17 cellular contexts compared by ENCODE assay signal in genomic region chr14:72739446-72740405, GRCh38.
DNase-seq lines count a peak whose midpoint lies in the region; ATAC-seq and TF ChIP-seq lines count a peak whose summit lies in the region.
"Had no signal": no experiment of that assay in that cellular context is flagged by ENCODE, and none has a peak within 500 bp of the region (broad histone marks: within the 10 kb centered on the region; RNA-seq: fewer than 3 reads in every experiment).

No MANE protein-coding gene starts in this region.

- H3K4me2 ChIP-seq in mesenchymal stem cell (ENCODE audit: low read length, poor library complexity, severe bottlenecking), result no peak overlapping the region

- peaks cover 13% of the 10 kb centered on the region for H3K4me1 ChIP-seq in mesenchymal stem cell (ENCODE audit: control insufficient read depth, insufficient read depth, low read depth, low read length)
- H3K4me1 ChIP-seq in mucosa of descending colon (ENCODE audit: low read depth), result no peaks in the 10 kb centered on the region
- H3K4me1 ChIP-seq: HAP-1 had no signal

- H2BK120ac ChIP-seq in mesenchymal stem cell (ENCODE audit: low read depth, low read length), result no peak overlapping the region

- peaks cover 33% of the 10 kb centered on the region for H3K79me1 ChIP-seq in mesenchymal stem cell (replicated peaks; ENCODE audit: low read length, poor library complexity, severe bottlenecking)

- H4K8ac ChIP-seq in mesenchymal stem cell (ENCODE audit: low read length), result no peak overlapping the region

- DNase-seq in NCI-H1694 treated with DMSO at 0.1 percent for 48 hours (lab: John Stamatoyannopoulos, UW) (peak; percentile 22), NCI-H1694 (lab: John Stamatoyannopoulos, UW) (no peak), natural killer cell (no peak), mesenchymal stem cell (no peak), mucosa of descending colon (no peak), endothelial cell (ENCODE audit: low spot score) (no peak)
- DNase-seq in natural killer cell treated with Interleukin-12 subunit alpha and Interleukin-12 subunit beta and Interleukin-15 and Interleukin-18, amount 100 ng/mL, for 72 hours (ENCODE audit: low spot score), result peak; percentile 13
- DNase-seq: Karpas-422, MM.1S, NCI-H1105, NCI-H2029, NCI-H226 had no signal

- no peak overlapping the region for H2AFZ ChIP-seq in mesenchymal stem cell (ENCODE audit: low read depth, low read length)

- no peak overlapping the region for H3K27ac ChIP-seq in mesenchymal stem cell (ENCODE audit: low read length, poor library complexity, severe bottlenecking)
- H3K27ac ChIP-seq: 22Rv1, RWPE1 had no signal

- intact Hi-C loops in natural killer cell (cut with micrococcal nuclease) (no loop called here), mucosa of descending colon (cut with DNase I, micrococcal nuclease) (no loop called here)

- H3K18ac ChIP-seq in mesenchymal stem cell (ENCODE audit: low read depth in 1 of 2, low read length in 2 of 2), result no peak overlapping the region

- no peaks in the 10 kb centered on the region for H3K27me3 ChIP-seq in mesenchymal stem cell (ENCODE audit: control insufficient read depth in 1 of 2, insufficient read depth in 1 of 2, low read length in 2 of 2)

- no peaks in the 10 kb centered on the region for H3K9me3 ChIP-seq in mesenchymal stem cell (ENCODE audit: control insufficient read depth, low read length)
- no peaks in the 10 kb centered on the region for H3K9me3 ChIP-seq in mucosa of descending colon
- H3K9me3 ChIP-seq: HAP-1 had no signal

- no peak overlapping the region for H3K9ac ChIP-seq in mesenchymal stem cell (ENCODE audit: low read length)

- H3K4me3 Mint-ChIP-seq in natural killer cell treated with Interleukin-12 subunit alpha and Interleukin-12 subunit beta and Interleukin-15 and Interleukin-18, amount 100 ng/mL, for 72 hours, result no peak overlapping the region
- H3K4me3 Mint-ChIP-seq in natural killer cell, result no peak overlapping the region
- H3K4me3 Mint-ChIP-seq in endothelial cell (ENCODE audit: unreplicated experiment), result no peak overlapping the region
- H3K4me3 Mint-ChIP-seq: CD8-positive, alpha-beta T cell had no signal

- H3K36me3 ChIP-seq in mesenchymal stem cell (ENCODE audit: control insufficient read depth in 1 of 2, insufficient read depth in 2 of 2, low read depth in 1 of 2, low read length in 2 of 2) (peaks cover 0 to 32% of the 10 kb centered on the region in 2 experiments), mucosa of descending colon (ENCODE audit: low read depth) (no peaks in the 10 kb centered on the region)
- H3K36me3 ChIP-seq: HAP-1 had no signal

- H3K23ac ChIP-seq in mesenchymal stem cell (ENCODE audit: low read length in 2 of 2), result no peak overlapping the region

- peaks cover 9 to 14% of the 10 kb centered on the region in 2 donors for H3K4me1 Mint-ChIP-seq in natural killer cell treated with Interleukin-12 subunit alpha and Interleukin-12 subunit beta and Interleukin-15 and Interleukin-18, amount 100 ng/mL, for 72 hours (ENCODE audit: low read depth in 2 of 2)
- peaks cover 5 to 10% of the 10 kb centered on the region in 2 donors for H3K4me1 Mint-ChIP-seq in natural killer cell
- H3K4me1 Mint-ChIP-seq in endothelial cell (ENCODE audit: unreplicated experiment), result peaks cover 3% of the 10 kb centered on the region

- H3K9me3 Mint-ChIP-seq in natural killer cell treated with Interleukin-12 subunit alpha and Interleukin-12 subunit beta and Interleukin-15 and Interleukin-18, amount 100 ng/mL, for 72 hours, result no peaks in the 10 kb centered on the region
- H3K9me3 Mint-ChIP-seq in natural killer cell, result no peaks in the 10 kb centered on the region
- no peaks in the 10 kb centered on the region for H3K9me3 Mint-ChIP-seq in endothelial cell (ENCODE audit: unreplicated experiment)
- H3K9me3 Mint-ChIP-seq: CD8-positive, alpha-beta T cell had no signal

- H3K4ac ChIP-seq in mesenchymal stem cell (ENCODE audit: low read depth in 1 of 2, low read length in 2 of 2), result no peak overlapping the region

- H3K27ac Mint-ChIP-seq in natural killer cell treated with Interleukin-12 subunit alpha and Interleukin-12 subunit beta and Interleukin-15 and Interleukin-18, amount 100 ng/mL, for 72 hours, result no peak overlapping the region
- H3K27ac Mint-ChIP-seq in natural killer cell (no peak overlapping the region), endothelial cell (ENCODE audit: unreplicated experiment) (no peak overlapping the region)
- H3K27ac Mint-ChIP-seq: CD8-positive, alpha-beta T cell had no signal

- H3K4me3 ChIP-seq in mesenchymal stem cell (ENCODE audit: insufficient read depth in 1 of 2, low read depth in 1 of 2, low read length in 2 of 2) (no peak overlapping the region), mucosa of descending colon (no peak overlapping the region)
- H3K4me3 ChIP-seq: HAP-1 had no signal

- no peak overlapping the region for H2BK5ac ChIP-seq in mesenchymal stem cell (ENCODE audit: low read depth, low read length, poor library complexity, severe bottlenecking)

- H3K14ac ChIP-seq in mesenchymal stem cell (ENCODE audit: low read length in 2 of 2), result no peak overlapping the region

- H2BK15ac ChIP-seq in mesenchymal stem cell (ENCODE audit: low read depth, poor library complexity, severe bottlenecking), result no peak overlapping the region

- 86% methylated on average over 12 of the region's 14 CpGs for WGBS in mesenchymal stem cell

- no peak for ATAC-seq in natural killer cell treated with Interleukin-12 subunit alpha and Interleukin-12 subunit beta and Interleukin-15 and Interleukin-18, amount 100 ng/mL, for 72 hours
- ATAC-seq in natural killer cell, result no peak
- no peak for ATAC-seq in HG02852 (IDR thresholded peaks at IDR 0.05; ENCODE audit: unreplicated experiment)
- ATAC-seq in mucosa of descending colon, result no peak
- ATAC-seq: CD8-positive, alpha-beta T cell had no signal

- no peak overlapping the region for H2BK12ac ChIP-seq in mesenchymal stem cell (ENCODE audit: low read length in 2 of 2)

- no peaks in the 10 kb centered on the region for H3K36me3 Mint-ChIP-seq in natural killer cell treated with Interleukin-12 subunit alpha and Interleukin-12 subunit beta and Interleukin-15 and Interleukin-18, amount 100 ng/mL, for 72 hours
- H3K36me3 Mint-ChIP-seq in natural killer cell (no peaks in the 10 kb centered on the region), endothelial cell (ENCODE audit: low read depth, unreplicated experiment) (no peaks in the 10 kb centered on the region)
- H3K36me3 Mint-ChIP-seq: CD8-positive, alpha-beta T cell had no signal

- no peaks in the 10 kb centered on the region for H3K27me3 Mint-ChIP-seq in natural killer cell treated with Interleukin-12 subunit alpha and Interleukin-12 subunit beta and Interleukin-15 and Interleukin-18, amount 100 ng/mL, for 72 hours
- peaks cover 0 to 5% of the 10 kb centered on the region in 2 donors for H3K27me3 Mint-ChIP-seq in natural killer cell (ENCODE audit: low read depth in 2 of 2)
- peaks cover 4% of the 10 kb centered on the region for H3K27me3 Mint-ChIP-seq in endothelial cell (ENCODE audit: unreplicated experiment)

- H2AK5ac ChIP-seq in mesenchymal stem cell (ENCODE audit: low read length, severe bottlenecking), result peak overlapping the region; percentile 2

- TF ChIP-seq CTCF in natural killer cell (IDR thresholded peaks at IDR 0.05) (no peak), mucosa of descending colon (IDR thresholded peaks at IDR 0.05) (no peak), endothelial cell (IDR thresholded peaks at IDR 0.05; ENCODE audit: unreplicated experiment) (no peak)

- H4K91ac ChIP-seq in mesenchymal stem cell (ENCODE audit: low read length), result no peak overlapping the region

Comparison
In these comparisons a context has a peak if more than half of its experiments do, and no peak if none do; other contexts are left out.
1. DNase-seq: peak in NCI-H1694 treated with DMSO at 0.1 percent for 48 hours (single experiment) and natural killer cell treated with Interleukin-12 subunit alpha and Interleukin-12 subunit beta and Interleukin-15 and Interleukin-18, amount 100 ng/mL, for 72 hours (single experiment); none in NCI-H1694 (single experiment), natural killer cell (single experiment), mesenchymal stem cell (single experiment), mucosa of descending colon (0 of 3) and endothelial cell (single experiment).